In the genomic region with DNA sequence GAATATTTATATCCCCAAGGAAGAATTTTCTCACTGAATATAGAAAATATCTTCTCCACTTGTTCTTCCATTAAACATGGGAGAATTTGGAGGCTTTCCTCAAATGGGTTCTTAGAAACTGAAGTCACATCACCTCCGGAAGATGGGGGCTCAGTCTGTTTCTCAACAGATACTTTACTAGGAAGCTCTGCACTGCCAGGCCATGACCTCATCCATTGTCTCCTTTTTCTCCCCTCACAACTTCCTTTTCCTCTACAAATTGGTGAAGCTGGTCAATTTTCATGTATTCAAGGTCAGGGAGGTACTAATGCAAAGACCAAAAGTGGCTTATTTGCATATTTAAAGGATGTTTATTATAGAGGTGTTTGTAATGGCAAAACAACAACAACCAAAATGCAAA, we compare ENCODE assay signal across 1 cellular context.
TF ChIP-seq lines count a peak whose summit lies in the region.

No MANE protein-coding gene starts in this region.

TF ChIP-seq in HepG2, 621 proteins besides CTCF, POLR2A, EP300 and RAD21 (continued from another document):
- TF ChIP-seq ZNF574 (CRISPR knock-in tag; IDR thresholded peaks at IDR 0.05) (no peak), TOPORS (CRISPR knock-in tag; IDR thresholded peaks at IDR 0.05) (no peak), ZBTB39 (CRISPR knock-in tag; IDR thresholded peaks at IDR 0.05) (no peak), ARNT (IDR thresholded peaks at IDR 0.05) (no peak)
